ENCODE assay signal across 9 cellular contexts in genomic region chr5:170338933-170339779, GRCh38. TPM values are rescaled to one million over a fixed set of nuclear protein-coding genes. Genes with fewer than 3 reads are reported as not detected.
DNase-seq lines count a peak whose midpoint lies in the region; ATAC-seq and TF ChIP-seq lines count a peak whose summit lies in the region.
"Had no signal": no experiment of that assay in that cellular context is flagged by ENCODE, and none has a peak within 500 bp of the region (broad histone marks: within the 10 kb centered on the region; RNA-seq: fewer than 3 reads in every experiment).

No MANE protein-coding gene starts in this region.

- peak; percentile 48 for DNase-seq in RWPE1 (ENCODE audit: low spot score)
- DNase-seq in activated naive CD4-positive, alpha-beta T cell treated with anti-CD3 and anti-CD28 coated beads for 36 hours: peak; percentile 86
- DNase-seq in mucosa of descending colon: peak in 2 of 3 donors; percentile 38 to 57
- DNase-seq in COLO668 (lab: John Stamatoyannopoulos, UW; ENCODE audit: unreplicated experiment): no peak
- DNase-seq in amniotic stem cell (lab: John Stamatoyannopoulos, UW): no peak
- no peak for DNase-seq in 8988T

- H3K4me1 Mint-ChIP-seq in activated naive CD4-positive, alpha-beta T cell treated with anti-CD3 and anti-CD28 coated beads for 36 hours (ENCODE audit: low read depth): peaks cover 46% of the 10 kb centered on the region

- peak overlapping the region; percentile 66 for H3K27ac Mint-ChIP-seq in activated naive CD4-positive, alpha-beta T cell treated with anti-CD3 and anti-CD28 coated beads for 36 hours

- peak; percentile 95 for ATAC-seq in GM18867 (IDR thresholded peaks at IDR 0.05; ENCODE audit: unreplicated experiment)
- ATAC-seq in HG02973 (IDR thresholded peaks at IDR 0.05; ENCODE audit: unreplicated experiment): peak; percentile 73
- ATAC-seq in mucosa of descending colon: peak; percentile 75

- no peaks in the 10 kb centered on the region for H3K9me3 Mint-ChIP-seq in activated naive CD4-positive, alpha-beta T cell treated with anti-CD3 and anti-CD28 coated beads for 36 hours

- H3K4me3 Mint-ChIP-seq in activated naive CD4-positive, alpha-beta T cell treated with anti-CD3 and anti-CD28 coated beads for 36 hours: no peak overlapping the region
- H3K4me3 Mint-ChIP-seq: neural crest cell had no signal

- no peaks in the 10 kb centered on the region for H3K9me3 ChIP-seq in mucosa of descending colon

- CTCF ChIA-PET in RWPE1 (lab: Yijun Ruan, JAX): interaction anchor here (0.5 to 1.0 kb wide), 5 partner anchors 9 to 827 kb away, joined by 3 to 5 read pairs (median 3); no protein-coding TSS in a partner anchor
- CTCF ChIA-PET in activated naive CD4-positive, alpha-beta T cell treated with anti-CD3 and anti-CD28 coated beads for 36 hours (lab: Charles Lee): interaction anchor here (0.7 to 10.0 kb wide), 33 partner anchors 8 to 275 kb away, joined by 3 to 209 read pairs (median 9); partner anchors contain the start of genes C5orf58, KCNMB1 and LCP2

- no peak for TF ChIP-seq CTCF in RWPE1 (conservative IDR thresholded peaks at IDR 0.05; ENCODE audit: low read depth)
- no peak for TF ChIP-seq CTCF in mucosa of descending colon (IDR thresholded peaks at IDR 0.05)

- intact Hi-C loops in activated naive CD4-positive, alpha-beta T cell treated with anti-CD3 and anti-CD28 coated beads for 36 hours (cut with micrococcal nuclease): loop anchor here (1.0 to 10.0 kb wide), 8 partner anchors 65 to 1836 kb away; partner anchors contain the start of gene SPDL1
- intact Hi-C loops in mucosa of descending colon (cut with DNase I, micrococcal nuclease): loop anchor here in 1 of 2 donors (10.0 kb wide), 1 partner anchor 64 kb away; no protein-coding TSS in a partner anchor

- POLR2A ChIA-PET in RWPE1 (lab: Yijun Ruan, JAX; ENCODE audit: low non-redundant PET): no interaction called here

- no peak overlapping the region for H3K4me3 ChIP-seq in mucosa of descending colon

- no peaks in the 10 kb centered on the region for H3K36me3 Mint-ChIP-seq in activated naive CD4-positive, alpha-beta T cell treated with anti-CD3 and anti-CD28 coated beads for 36 hours (ENCODE audit: low read depth)

- H3K4me1 ChIP-seq in mucosa of descending colon (ENCODE audit: low read depth): no peaks in the 10 kb centered on the region

- no peak overlapping the region for H3K27ac ChIP-seq in RWPE1

- no peaks in the 10 kb centered on the region for H3K36me3 ChIP-seq in mucosa of descending colon (ENCODE audit: low read depth)

- H3K27me3 Mint-ChIP-seq in activated naive CD4-positive, alpha-beta T cell treated with anti-CD3 and anti-CD28 coated beads for 36 hours (ENCODE audit: low read depth): no peaks in the 10 kb centered on the region

RNA-seq across cellular contexts. Expression of gene LCP2, which starts 41.6 kb away (rescaled TPM):
- total RNA-seq in activated naive CD4-positive, alpha-beta T cell treated with anti-CD3 and anti-CD28 coated beads for 36 hours: 100 to 1,000 TPM; 115 to 122 TPM
- 10 to 100 TPM; 13.5 to 24.5 (median 22.9) TPM for total RNA-seq in mucosa of descending colon
- total RNA-seq: neural crest cell had no signal

RNA-seq across cellular contexts. Expression of gene KCNMB1, which starts 50.0 kb away (rescaled TPM):
- total RNA-seq in activated naive CD4-positive, alpha-beta T cell treated with anti-CD3 and anti-CD28 coated beads for 36 hours: under 1 TPM in 1 of 2 experiments, not detected in 1; 0.05 TPM
- total RNA-seq in mucosa of descending colon: 10 to 100 TPM in 1 of 3 donors, 1 to 10 TPM in 2; 1.5 to 59.1 (median 5.5) TPM
- total RNA-seq: neural crest cell had no signal

Comparison
In these comparisons a context has a peak if more than half of its experiments do, and no peak if none do; other contexts are left out.
1. DNase-seq: peak in RWPE1 (single experiment), activated naive CD4-positive, alpha-beta T cell treated with anti-CD3 and anti-CD28 coated beads for 36 hours (single experiment) and mucosa of descending colon (2 of 3); none in COLO668 (single experiment), amniotic stem cell (single experiment) and 8988T (single experiment).
2. RNA of gene LCP2, which starts 41.6 kb away (total RNA-seq): 115 to 122 TPM in activated naive CD4-positive, alpha-beta T cell treated with anti-CD3 and anti-CD28 coated beads for 36 hours; 13.5 to 24.5 TPM in mucosa of descending colon; every median in the first group is over 4 times any median in the second.
3. Peak in every context shown above with its lines, with median percentiles within 50 percentile points of each other: ATAC-seq.